In genomic region chr6:137403855-137404254, GRCh38 we compare ENCODE assay signal across 18 cellular contexts.
"Had no signal": no experiment of that assay in that cellular context is flagged by ENCODE, and none has a peak within 500 bp of the region (broad histone marks: within the 10 kb centered on the region; RNA-seq: fewer than 3 reads in every experiment).

No MANE protein-coding gene starts in this region.

- H3K4me3 ChIP-seq: esophagus squamous epithelium, hepatocyte, left ventricle myocardium inferior had no signal

- H3K36me3 Mint-ChIP-seq: stimulated activated effector memory CD8-positive, alpha-beta T cell treated with anti-CD3 and anti-CD28 coated beads, Interleukin-12 subunit alpha, Interleukin-12 subunit beta, amount 100 ng/mL, for 72 hours had no signal

- H3K27me3 ChIP-seq: esophagus squamous epithelium, hepatocyte had no signal

- H3K79me2 ChIP-seq: hepatocyte had no signal

- H3K4me1 ChIP-seq: esophagus squamous epithelium, left ventricle myocardium inferior had no signal

- H3K9me3 Mint-ChIP-seq: natural killer cell had no signal

- FAIRE-seq: keratinocyte, urothelium cell line had no signal

- H3K4me2 ChIP-seq: hepatocyte had no signal

- H2AFZ ChIP-seq: hepatocyte had no signal

- H3K27me3 Mint-ChIP-seq: activated T-helper 17 cell treated with anti-CD3 and anti-CD28 coated beads, Interleukin-2, amount 50 U/mL, for 72 hours had no signal

- H3K36me3 ChIP-seq: esophagus squamous epithelium, left ventricle myocardium inferior, neutrophil had no signal

- ATAC-seq: activated CD4-positive, CD25-positive, alpha-beta regulatory T cell treated with anti-CD3 and anti-CD28 coated beads, Interleukin-2, amount 50 U/mL, for 24 hours; activated naive CD8-positive, alpha-beta T cell treated with anti-CD3 and anti-CD28 coated beads, Interleukin-2, amount 50 U/mL, for 24 hours; activated T-helper 17 cell treated with anti-CD3 and anti-CD28 coated beads, Interleukin-2, amount 50 U/mL, for 72 hours; natural killer cell; stimulated activated effector memory CD8-positive, alpha-beta T cell treated with anti-CD3 and anti-CD28 coated beads, Interleukin-12 subunit alpha, Interleukin-12 subunit beta, amount 100 ng/mL, for 72 hours had no signal

- H3K27ac ChIP-seq: esophagus squamous epithelium, hepatocyte, left ventricle myocardium inferior, neutrophil had no signal

- H3K4me3 Mint-ChIP-seq: activated naive CD8-positive, alpha-beta T cell treated with anti-CD3 and anti-CD28 coated beads, Interleukin-2, amount 50 U/mL, for 24 hours; activated T-helper 17 cell treated with anti-CD3 and anti-CD28 coated beads, Interleukin-2, amount 50 U/mL, for 72 hours; natural killer cell; stimulated activated effector memory CD8-positive, alpha-beta T cell treated with anti-CD3 and anti-CD28 coated beads, Interleukin-12 subunit alpha, Interleukin-12 subunit beta, amount 100 ng/mL, for 72 hours had no signal

- DNase-seq: activated naive CD4-positive, alpha-beta T cell treated with Interleukin-2 at 50 U/mL for 16 hours; activated naive CD8-positive, alpha-beta T cell treated with anti-CD3 and anti-CD28 coated beads, Interleukin-2, amount 50 U/mL, for 24 hours; activated T-cell treated with anti-CD3 and anti-CD28 coated beads for 4 hours; aorta; cortex of kidney; effector CD4-positive, alpha-beta T cell; esophagus squamous epithelium; left ventricle myocardium inferior; mesenchymal stem cell; natural killer cell; retina had no signal

- H3K9me3 ChIP-seq: esophagus squamous epithelium, neutrophil had no signal

- H3K27ac Mint-ChIP-seq: activated naive CD8-positive, alpha-beta T cell treated with anti-CD3 and anti-CD28 coated beads, Interleukin-2, amount 50 U/mL, for 24 hours; activated T-helper 17 cell treated with anti-CD3 and anti-CD28 coated beads, Interleukin-2, amount 50 U/mL, for 72 hours; natural killer cell; stimulated activated effector memory CD8-positive, alpha-beta T cell treated with anti-CD3 and anti-CD28 coated beads, Interleukin-12 subunit alpha, Interleukin-12 subunit beta, amount 100 ng/mL, for 72 hours had no signal
